ENCODE assay signal across 18 cellular contexts in genomic region chr9:136404801-136405136, GRCh38. TPM values are rescaled to one million over a fixed set of nuclear protein-coding genes. Genes with fewer than 3 reads are reported as not detected.
DNase-seq lines count a peak whose midpoint lies in the region; ATAC-seq and TF ChIP-seq lines count a peak whose summit lies in the region.
"Had no signal": no experiment of that assay in that cellular context is flagged by ENCODE, and none has a peak within 500 bp of the region (broad histone marks: within the 10 kb centered on the region; RNA-seq: fewer than 3 reads in every experiment).

No MANE protein-coding gene starts in this region.

- peak overlapping the region; percentile 17 for H3K9ac ChIP-seq in NT2/D1 (ENCODE audit: insufficient read length, low read depth)

- H3K27me3 ChIP-seq in NT2/D1 (ENCODE audit: insufficient read depth, insufficient read length) (no peaks in the 10 kb centered on the region), spleen (replicated peaks in 1 of 7) (no peaks in the 10 kb centered on the region)
- H3K27me3 ChIP-seq: cardiac muscle cell, foreskin keratinocyte, suprapubic skin had no signal

- peaks cover 52% of the 10 kb centered on the region for H3K36me3 Mint-ChIP-seq in activated CD4-positive, alpha-beta T cell treated with anti-CD3 and anti-CD28 coated beads, Interleukin-2, amount 10 ng/mL, durations not matched to agents 7 days and 5 days (ENCODE audit: low read depth)
- peaks cover 12% of the 10 kb centered on the region for H3K36me3 Mint-ChIP-seq in activated naive CD8-positive, alpha-beta T cell

- no peaks in the 10 kb centered on the region for H3K27me3 Mint-ChIP-seq in activated CD4-positive, alpha-beta T cell treated with anti-CD3 and anti-CD28 coated beads, Interleukin-2, amount 10 ng/mL, durations not matched to agents 7 days and 5 days
- H3K27me3 Mint-ChIP-seq in activated naive CD8-positive, alpha-beta T cell = no peaks in the 10 kb centered on the region

- H3K9me3 ChIP-seq in NT2/D1 (ENCODE audit: insufficient read depth, low read length) (no peaks in the 10 kb centered on the region), spleen (no peaks in the 10 kb centered on the region)
- H3K9me3 ChIP-seq: A549, Caco-2, psoas muscle, suprapubic skin had no signal

- DNase-seq in activated CD4-positive, alpha-beta T cell treated with anti-CD3 and anti-CD28 coated beads, Interleukin-2, amount 10 ng/mL, durations not matched to agents 7 days and 5 days = no peak
- no peak for DNase-seq in activated CD4-positive, alpha-beta T cell treated with anti-CD3 and anti-CD28 coated beads for 1 hour
- DNase-seq in NT2/D1 (ENCODE audit: low read depth, low spot score) (no peak), spleen (peak; percentile 75), SW 1271 (lab: John Stamatoyannopoulos, UW) (no peak)
- DNase-seq: Caco-2, foreskin keratinocyte, Kasumi-1, left ventricle myocardium superior, NCI-H524, PC-3, psoas muscle had no signal

- 68 to 87% (median 84%) methylated on average over 14 of the region's 14 CpGs for WGBS in spleen, 5 donors

- CTCF ChIA-PET in activated CD4-positive, alpha-beta T cell treated with anti-CD3 and anti-CD28 coated beads, Interleukin-2, amount 10 ng/mL, durations not matched to agents 7 days and 5 days (lab: Charles Lee) = interaction anchor here (0.8 to 2.3 kb wide), 2 partner anchors 41 kb away, joined by 3 to 17 read pairs; partner anchors contain the start of gene DNLZ

- H3K27ac ChIP-seq in spleen = peak overlapping the region; percentile 16 to 87 (median 70)
- H3K27ac ChIP-seq: A549, cardiac muscle cell, foreskin keratinocyte, psoas muscle, suprapubic skin had no signal

- H3K4me1 ChIP-seq in NT2/D1 (ENCODE audit: insufficient read depth, insufficient read length) (peaks cover 11% of the 10 kb centered on the region), spleen (peaks cover 22 to 81% (median 49%) of the 10 kb centered on the region in 6 donors)
- H3K4me1 ChIP-seq: Caco-2, foreskin keratinocyte had no signal

- TF ChIP-seq CTCF in spleen (IDR thresholded peaks at IDR 0.05 in 8 of 11, conservative IDR thresholded peaks at IDR 0.05 in 3 of 11) = no peak

- H3K9me3 Mint-ChIP-seq in activated CD4-positive, alpha-beta T cell treated with anti-CD3 and anti-CD28 coated beads, Interleukin-2, amount 10 ng/mL, durations not matched to agents 7 days and 5 days = no peaks in the 10 kb centered on the region
- no peaks in the 10 kb centered on the region for H3K9me3 Mint-ChIP-seq in activated naive CD8-positive, alpha-beta T cell (ENCODE audit: low read depth)

- no peak for ATAC-seq in HG02642 (IDR thresholded peaks at IDR 0.05; ENCODE audit: poor library complexity, unreplicated experiment)
- ATAC-seq in GM21528 (IDR thresholded peaks at IDR 0.05; ENCODE audit: low FRiP score, unreplicated experiment) = no peak
- ATAC-seq: A549, foreskin keratinocyte, PC-3, psoas muscle had no signal

- peaks cover 74% of the 10 kb centered on the region for H3K4me1 Mint-ChIP-seq in activated CD4-positive, alpha-beta T cell treated with anti-CD3 and anti-CD28 coated beads, Interleukin-2, amount 10 ng/mL, durations not matched to agents 7 days and 5 days
- peaks cover 56% of the 10 kb centered on the region for H3K4me1 Mint-ChIP-seq in activated naive CD8-positive, alpha-beta T cell (ENCODE audit: low read depth)

- peak overlapping the region; percentile 85 for H3K27ac Mint-ChIP-seq in activated CD4-positive, alpha-beta T cell treated with anti-CD3 and anti-CD28 coated beads, Interleukin-2, amount 10 ng/mL, durations not matched to agents 7 days and 5 days
- peak overlapping the region; percentile 82 for H3K27ac Mint-ChIP-seq in activated naive CD8-positive, alpha-beta T cell

- no peak overlapping the region for H3K4me3 ChIP-seq in NT2/D1 (ENCODE audit: insufficient read length, low read depth)
- H3K4me3 ChIP-seq in spleen = peak overlapping the region in 1 of 8 donors; percentile 18
- H3K4me3 ChIP-seq: A549, cardiac muscle cell, psoas muscle, suprapubic skin had no signal

- H3K4me3 Mint-ChIP-seq in activated CD4-positive, alpha-beta T cell treated with anti-CD3 and anti-CD28 coated beads, Interleukin-2, amount 10 ng/mL, durations not matched to agents 7 days and 5 days = peak overlapping the region; percentile 61
- H3K4me3 Mint-ChIP-seq in activated naive CD8-positive, alpha-beta T cell = peak overlapping the region; percentile 76

- no peak for TF ChIP-seq POLR2A in spleen (IDR thresholded peaks at IDR 0.05)

- intact Hi-C loops in spleen (cut with DNase I; ENCODE audit: low total_unique reads) = no loop called here

- peaks cover 82% of the 10 kb centered on the region for H3K36me3 ChIP-seq in NT2/D1 (ENCODE audit: insufficient read depth, insufficient read length, low read length)
- H3K36me3 ChIP-seq in spleen = peaks cover 0 to 63% (median 37%) of the 10 kb centered on the region in 6 donors

- POLR2A ChIA-PET in activated CD4-positive, alpha-beta T cell treated with anti-CD3 and anti-CD28 coated beads, Interleukin-2, amount 10 ng/mL, durations not matched to agents 7 days and 5 days (lab: Charles Lee) = no interaction called here

RNA-seq across cellular contexts. Expression of gene SNAPC4, which starts 4.8 kb away (rescaled TPM):
- 10 to 100 TPM in 1 of 2 experiments, 1 to 10 TPM in 1; 9.4 to 10.8 TPM for total RNA-seq in activated CD4-positive, alpha-beta T cell treated with anti-CD3 and anti-CD28 coated beads, Interleukin-2, amount 10 ng/mL, durations not matched to agents 7 days and 5 days
- 10 to 100 TPM in 4 of 7 donors, 1 to 10 TPM in 3; 6.4 to 14.5 (median 10.3) TPM for total RNA-seq in spleen
- polyA plus RNA-seq in spleen = 10 to 100 TPM in 1 of 3 donors, 1 to 10 TPM in 2; 4.6 to 13.6 (median 9.4) TPM

RNA-seq across cellular contexts. Expression of gene ENTR1, which starts 5.6 kb away (rescaled TPM):
- 10 to 100 TPM; 59.2 to 62.3 TPM for total RNA-seq in activated CD4-positive, alpha-beta T cell treated with anti-CD3 and anti-CD28 coated beads, Interleukin-2, amount 10 ng/mL, durations not matched to agents 7 days and 5 days
- 10 to 100 TPM; 38.5 to 67.4 (median 58.7) TPM for total RNA-seq in spleen
- polyA plus RNA-seq in spleen = 10 to 100 TPM; 45.6 to 78.5 (median 70.1) TPM

RNA-seq across cellular contexts. Expression of gene PMPCA, which starts 5.7 kb away (rescaled TPM):
- total RNA-seq in activated CD4-positive, alpha-beta T cell treated with anti-CD3 and anti-CD28 coated beads, Interleukin-2, amount 10 ng/mL, durations not matched to agents 7 days and 5 days = 10 to 100 TPM; 52.9 to 58.8 TPM
- total RNA-seq in spleen = 10 to 100 TPM; 36.8 to 55.1 (median 46.0) TPM
- 10 to 100 TPM; 38.6 to 56.2 (median 48.1) TPM for polyA plus RNA-seq in spleen

RNA-seq across cellular contexts. Expression of gene CARD9, which starts 31.3 kb away (rescaled TPM):
- total RNA-seq in activated CD4-positive, alpha-beta T cell treated with anti-CD3 and anti-CD28 coated beads, Interleukin-2, amount 10 ng/mL, durations not matched to agents 7 days and 5 days = under 1 TPM; 0.44 to 0.69 TPM
- total RNA-seq in spleen = 10 to 100 TPM; 11.6 to 25.5 (median 19.5) TPM
- 10 to 100 TPM in 2 of 3 donors, 1 to 10 TPM in 1; 5.7 to 17.3 (median 16.1) TPM for polyA plus RNA-seq in spleen

RNA-seq across cellular contexts. Expression of gene INPP5E, which starts 34.9 kb away (rescaled TPM):
- total RNA-seq in activated CD4-positive, alpha-beta T cell treated with anti-CD3 and anti-CD28 coated beads, Interleukin-2, amount 10 ng/mL, durations not matched to agents 7 days and 5 days = 10 to 100 TPM; 16.5 to 18.5 TPM
- total RNA-seq in spleen = 10 to 100 TPM; 13.1 to 25.3 (median 18.7) TPM
- 10 to 100 TPM in 2 of 3 donors, 1 to 10 TPM in 1; 7.8 to 20.3 (median 15.7) TPM for polyA plus RNA-seq in spleen
